Comparison of ENCODE assay signal across 1 cellular context in genomic region chr1:18693256-18694098, GRCh38.
TF ChIP-seq lines count a peak whose summit lies in the region.

No MANE protein-coding gene starts in this region.

TF ChIP-seq in GM23338, 12 proteins besides CTCF, POLR2A, EP300 and RAD21 (continued from another document):
- TF ChIP-seq ETS1 (IDR thresholded peaks at IDR 0.05) (no peak), POLR2AphosphoS5 (IDR thresholded peaks at IDR 0.05; ENCODE audit: low read depth) (no peak), CREB1 (CRISPR knock-in tag; IDR thresholded peaks at IDR 0.05; ENCODE audit: low read depth) (no peak), ZNF114 (CRISPR knock-in tag; IDR thresholded peaks at IDR 0.05) (no peak), REST (IDR thresholded peaks at IDR 0.05; ENCODE audit: unreplicated experiment) (no peak), NANOG (IDR thresholded peaks at IDR 0.05; ENCODE audit: borderline replicate concordance) (no peak), EZH2phosphoT487 (IDR thresholded peaks at IDR 0.05; ENCODE audit: unreplicated experiment) (no peak), JUNB (IDR thresholded peaks at IDR 0.05; ENCODE audit: unreplicated experiment) (no peak)
